ENCODE assay signal across 8 cellular contexts in genomic region chr17:75131278-75132017, GRCh38. TPM values are rescaled to one million over a fixed set of nuclear protein-coding genes. Genes with fewer than 3 reads are reported as not detected.
DNase-seq lines count a peak whose midpoint lies in the region; ATAC-seq and TF ChIP-seq lines count a peak whose summit lies in the region.

Gene NT5C, minus strand, starts transcription at chr17:75131742. Its CDS starts 35 bp downstream, at chr17:75131707.

- peak within 1 kb of the TSS; percentile 85 for H3K9ac ChIP-seq in GM23248

- H3K4me1 ChIP-seq in GM23248 (ENCODE audit: insufficient read depth): no peaks in the 10 kb centered on the region
- peaks cover 13 to 23% (median 14%) of the 10 kb centered on the region in 4 donors for H3K4me1 ChIP-seq in upper lobe of left lung

- peaks cover 1% of the 10 kb centered on the region for H3K36me3 Mint-ChIP-seq in activated naive CD4-positive, alpha-beta T cell treated with anti-CD3 and anti-CD28 coated beads, Interleukin-2, amount 50 U/mL, for 24 hours

- H2AFZ ChIP-seq in GM23248: peak within 1 kb of the TSS; percentile 89

- 1% methylated on average over 46 to 62 of the region's 82 CpGs for WGBS in GM23248 (ENCODE audit: low coverage in 1 of 2, low lambda C conversion rate in 2 of 2, missing lambda C conversion rate in 2 of 2), 2 experiments
- WGBS in upper lobe of left lung, 2 donors: 0 to 1% methylated on average over 17 to 34 of the region's 82 CpGs

- TF ChIP-seq CTCF in omental fat pad (IDR thresholded peaks at IDR 0.05) (peak in 1 of 3 donors; percentile 67), upper lobe of left lung (IDR thresholded peaks at IDR 0.05) (peak; percentile 52 to 92 (median 85))

- H4K20me1 ChIP-seq in GM23248 (ENCODE audit: insufficient read depth): no peaks in the 10 kb centered on the region

- TF ChIP-seq EP300 in upper lobe of left lung (IDR thresholded peaks at IDR 0.05): no peak

- no peaks in the 10 kb centered on the region for H3K9me3 ChIP-seq in GM23248 (ENCODE audit: low read depth)
- no peaks in the 10 kb centered on the region for H3K9me3 ChIP-seq in upper lobe of left lung

- in situ Hi-C loops in GM23248 (cut with MboI): no loop called here

- no peaks in the 10 kb centered on the region for H3K9me2 ChIP-seq in GM23248 (ENCODE audit: insufficient read depth)

- H3K9me3 Mint-ChIP-seq in activated naive CD4-positive, alpha-beta T cell treated with anti-CD3 and anti-CD28 coated beads, Interleukin-2, amount 50 U/mL, for 24 hours: no peaks in the 10 kb centered on the region

- peaks cover 16% of the 10 kb centered on the region for H3F3A ChIP-seq in GM23248 (ENCODE audit: insufficient read depth)

- DNase-seq in GF-D8 (lab: John Stamatoyannopoulos, UW): peak; percentile 44
- peak; percentile 93 for DNase-seq in GM23248
- peak; percentile 78 for DNase-seq in LHCN-M2 (ENCODE audit: low read depth)
- DNase-seq in SK-N-DZ (ENCODE audit: low spot score): peak; percentile 88
- peak; percentile 87 for DNase-seq in glomerular visceral epithelial cell (ENCODE audit: extremely low spot score)
- DNase-seq in omental fat pad (ENCODE audit: low spot score): peak; percentile 46
- DNase-seq in upper lobe of left lung: peak; percentile 85 to 95

- H3K4me2 ChIP-seq in GM23248 (ENCODE audit: unreplicated experiment): peak within 1 kb of the TSS; percentile 93

- H3K27me3 Mint-ChIP-seq in activated naive CD4-positive, alpha-beta T cell treated with anti-CD3 and anti-CD28 coated beads, Interleukin-2, amount 50 U/mL, for 24 hours: no peaks in the 10 kb centered on the region

- H3K4me3 Mint-ChIP-seq in activated naive CD4-positive, alpha-beta T cell treated with anti-CD3 and anti-CD28 coated beads, Interleukin-2, amount 50 U/mL, for 24 hours: peak within 1 kb of the TSS; percentile 91

- H3K27ac ChIP-seq in GM23248: peak within 1 kb of the TSS; percentile 58
- H3K27ac ChIP-seq in upper lobe of left lung: peak within 1 kb of the TSS; percentile 81 to 95 (median 88)

- H3K27me3 ChIP-seq in GM23248 (replicated peaks; ENCODE audit: insufficient read depth) (no peaks in the 10 kb centered on the region), upper lobe of left lung (no peaks in the 10 kb centered on the region)

- TF ChIP-seq POLR2A in upper lobe of left lung (IDR thresholded peaks at IDR 0.05): peak in 2 of 4 donors; percentile 13 to 75

- peaks cover 20% of the 10 kb centered on the region; the same call in 1 of the 2 replicates for H3K79me2 ChIP-seq in GM23248 (ENCODE audit: insufficient read depth)

- H3K36me3 ChIP-seq in GM23248 (ENCODE audit: low read depth): peaks cover 2% of the 10 kb centered on the region; the same call in 1 of the 2 replicates
- H3K36me3 ChIP-seq in upper lobe of left lung: peaks cover 0 to 29% (median 9%) of the 10 kb centered on the region in 4 donors

- peaks cover 11% of the 10 kb centered on the region for H3K4me1 Mint-ChIP-seq in activated naive CD4-positive, alpha-beta T cell treated with anti-CD3 and anti-CD28 coated beads, Interleukin-2, amount 50 U/mL, for 24 hours

- ATAC-seq in omental fat pad (ENCODE audit: low FRiP score) (peak; percentile 93), upper lobe of left lung (ENCODE audit: low FRiP score in 2 of 2) (peak; percentile 88 to 96)

- H3K27ac Mint-ChIP-seq in activated naive CD4-positive, alpha-beta T cell treated with anti-CD3 and anti-CD28 coated beads, Interleukin-2, amount 50 U/mL, for 24 hours: peak within 1 kb of the TSS; percentile 95

- H3K4me3 ChIP-seq in GM23248 (peak within 1 kb of the TSS; percentile 86), upper lobe of left lung (peak within 1 kb of the TSS; percentile 60 to 95 (median 72))

RNA-seq across cellular contexts. Expression of gene NT5C, which starts in this region (rescaled TPM):
- 51.5 and 60.8 TPM in 2 replicates for total RNA-seq in GM23248 (2014; rRNA removed; shearing (Covaris generic))
- polyA plus RNA-seq in GM23248 (2016; fragmentation: Nextera tagmentation; extraction: Ambion mirVana): 66.5 and 67.9 TPM in 2 replicates
- total RNA-seq in LHCN-M2 (2014; rRNA removed) (108 TPM in 2 replicates), omental fat pad (100 to 1,000 TPM in 1 of 4 donors, 10 to 100 TPM in 3; 56.0 to 101 (median 68.6) TPM), upper lobe of left lung (100 to 1,000 TPM in 2 of 6 donors, 10 to 100 TPM in 4; 46.4 to 113 (median 76.6) TPM)
- polyA plus RNA-seq in LHCN-M2 (2012): 75.8 TPM
- 134 and 151 TPM in 2 replicates for polyA plus RNA-seq in SK-N-DZ (2014; cell fraction: cytosol; rRNA removed)
- polyA plus RNA-seq in SK-N-DZ (2014; cell fraction: nucleus; rRNA removed): 591 and 629 TPM in 2 replicates

Comparison
In these comparisons a context has a peak if more than half of its experiments do, and no peak if none do; other contexts are left out.
1. Peak in every context shown above with its lines: DNase-seq, ATAC-seq, H3K4me3 ChIP-seq and H3K27ac ChIP-seq.